Comparison of ENCODE assay signal across 1 cellular context in the genomic region with DNA sequence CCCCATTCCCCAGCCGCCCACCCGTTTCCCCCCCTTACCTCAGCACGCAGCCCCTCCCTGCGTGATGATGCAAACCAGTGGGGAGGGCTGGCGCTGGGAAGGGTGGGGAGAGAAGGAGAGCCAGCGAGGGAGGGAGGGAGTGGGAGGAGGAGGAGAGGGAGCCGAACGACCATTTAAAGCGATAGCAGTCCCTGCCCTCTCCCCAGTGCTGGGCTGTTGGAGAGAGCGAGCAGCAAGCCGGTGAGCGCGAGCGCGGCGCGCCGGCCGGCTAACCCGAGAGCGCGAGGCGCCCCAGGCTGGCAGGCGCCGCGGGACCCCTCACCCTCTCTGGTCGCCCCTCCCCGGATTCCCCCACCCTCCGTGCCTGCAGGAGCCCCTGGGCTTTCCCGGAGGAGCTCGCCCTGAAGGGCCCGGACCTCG.
TF ChIP-seq lines count a peak whose summit lies in the region.

Gene GRM7, plus strand, starts transcription at position 205 of the 420 bp plus-strand sequence.

TF ChIP-seq in HEK293, 187 proteins besides CTCF, POLR2A, EP300 and RAD21 (continued from another document):
- no peak for TF ChIP-seq INSM2 (tag by site-specific recombination; IDR thresholded peaks at IDR 0.05)
- no peak for TF ChIP-seq KLF7 (tag by site-specific recombination; IDR thresholded peaks at IDR 0.05; ENCODE audit: borderline replicate concordance)
- no peak for TF ChIP-seq ZNF664 (tag by site-specific recombination; IDR thresholded peaks at IDR 0.05)
- no peak for TF ChIP-seq ZNF23 (tag by site-specific recombination; IDR thresholded peaks at IDR 0.05; ENCODE audit: borderline replicate concordance)
- no peak for TF ChIP-seq ZNF624 (tag by site-specific recombination; IDR thresholded peaks at IDR 0.05)
- no peak for TF ChIP-seq ZFP41 (tag by site-specific recombination; IDR thresholded peaks at IDR 0.05; ENCODE audit: borderline replicate concordance)
- TF ChIP-seq, protein P1, sequence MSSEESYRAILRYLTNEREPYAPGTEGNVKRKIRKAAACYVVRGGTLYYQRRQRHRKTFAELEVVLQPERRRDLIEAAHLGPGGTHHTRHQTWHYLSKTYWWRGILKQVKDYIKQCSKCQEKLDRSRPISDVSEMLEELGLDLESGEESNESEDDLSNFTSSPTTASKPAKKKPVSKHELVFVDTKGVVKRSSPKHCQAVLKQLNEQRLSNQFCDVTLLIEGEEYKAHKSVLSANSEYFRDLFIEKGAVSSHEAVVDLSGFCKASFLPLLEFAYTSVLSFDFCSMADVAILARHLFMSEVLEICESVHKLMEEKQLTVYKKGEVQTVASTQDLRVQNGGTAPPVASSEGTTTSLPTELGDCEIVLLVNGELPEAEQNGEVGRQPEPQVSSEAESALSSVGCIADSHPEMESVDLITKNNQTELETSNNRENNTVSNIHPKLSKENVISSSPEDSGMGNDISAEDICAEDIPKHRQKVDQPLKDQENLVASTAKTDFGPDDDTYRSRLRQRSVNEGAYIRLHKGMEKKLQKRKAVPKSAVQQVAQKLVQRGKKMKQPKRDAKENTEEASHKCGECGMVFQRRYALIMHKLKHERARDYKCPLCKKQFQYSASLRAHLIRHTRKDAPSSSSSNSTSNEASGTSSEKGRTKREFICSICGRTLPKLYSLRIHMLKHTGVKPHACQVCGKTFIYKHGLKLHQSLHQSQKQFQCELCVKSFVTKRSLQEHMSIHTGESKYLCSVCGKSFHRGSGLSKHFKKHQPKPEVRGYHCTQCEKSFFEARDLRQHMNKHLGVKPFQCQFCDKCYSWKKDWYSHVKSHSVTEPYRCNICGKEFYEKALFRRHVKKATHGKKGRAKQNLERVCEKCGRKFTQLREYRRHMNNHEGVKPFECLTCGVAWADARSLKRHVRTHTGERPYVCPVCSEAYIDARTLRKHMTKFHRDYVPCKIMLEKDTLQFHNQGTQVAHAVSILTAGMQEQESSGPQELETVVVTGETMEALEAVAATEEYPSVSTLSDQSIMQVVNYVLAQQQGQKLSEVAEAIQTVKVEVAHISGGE (tag by site-specific recombination; conservative IDR thresholded peaks at IDR 0.05; ENCODE audit: low read depth): no peak
